In the genomic region with DNA sequence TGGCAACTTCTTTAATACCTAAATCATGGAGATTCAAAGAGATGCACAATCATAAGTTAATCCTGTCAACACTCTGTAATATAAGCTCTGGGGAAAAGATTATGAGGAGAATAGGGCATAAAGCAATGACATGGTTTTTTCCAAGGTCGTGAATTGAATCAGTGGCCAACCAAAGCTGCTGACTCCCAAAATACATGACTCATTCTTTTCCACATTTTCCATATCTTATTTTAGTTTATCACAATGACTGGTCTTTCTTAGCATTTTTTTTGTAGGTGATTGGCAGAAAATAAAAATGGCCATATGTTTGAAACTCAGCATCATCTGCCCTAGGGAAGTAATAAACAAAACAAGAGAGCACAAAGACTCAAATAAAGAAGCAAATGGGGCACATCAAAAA, we compare ENCODE assay signal across 1 cellular context.
TF ChIP-seq lines count a peak whose summit lies in the region.

No MANE protein-coding gene starts in this region.

TF ChIP-seq in SK-N-SH, 30 proteins besides CTCF, POLR2A, EP300 and RAD21:
- TF ChIP-seq JUND (IDR thresholded peaks at IDR 0.05) = peak; percentile 27; the same call in 1 of the 2 replicates
- TF ChIP-seq FOSL2 (IDR thresholded peaks at IDR 0.05; ENCODE audit: borderline replicate concordance, low read depth) = peak; percentile 29; the same call in 1 of the 2 replicates
- no peak for TF ChIP-seq GABPA (IDR thresholded peaks at IDR 0.05; ENCODE audit: low read depth)
- TF ChIP-seq, protein P1, sequence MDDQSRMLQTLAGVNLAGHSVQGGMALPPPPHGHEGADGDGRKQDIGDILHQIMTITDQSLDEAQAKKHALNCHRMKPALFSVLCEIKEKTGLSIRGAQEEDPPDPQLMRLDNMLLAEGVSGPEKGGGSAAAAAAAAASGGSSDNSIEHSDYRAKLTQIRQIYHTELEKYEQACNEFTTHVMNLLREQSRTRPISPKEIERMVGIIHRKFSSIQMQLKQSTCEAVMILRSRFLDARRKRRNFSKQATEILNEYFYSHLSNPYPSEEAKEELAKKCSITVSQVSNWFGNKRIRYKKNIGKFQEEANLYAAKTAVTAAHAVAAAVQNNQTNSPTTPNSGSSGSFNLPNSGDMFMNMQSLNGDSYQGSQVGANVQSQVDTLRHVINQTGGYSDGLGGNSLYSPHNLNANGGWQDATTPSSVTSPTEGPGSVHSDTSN (IDR thresholded peaks at IDR 0.05) = peak; percentile 17; the same call in 1 of the 2 replicates
- TF ChIP-seq USF2 (IDR thresholded peaks at IDR 0.05; ENCODE audit: borderline replicate concordance, low read depth, low read length) = no peak
